In genomic region chr1:29903767-29904166, GRCh38 we compare ENCODE assay signal across 19 cellular contexts.
DNase-seq lines count a peak whose midpoint lies in the region; ATAC-seq and TF ChIP-seq lines count a peak whose summit lies in the region.
"Had no signal": no experiment of that assay in that cellular context is flagged by ENCODE, and none has a peak within 500 bp of the region (broad histone marks: within the 10 kb centered on the region; RNA-seq: fewer than 3 reads in every experiment).

No MANE protein-coding gene starts in this region.

- no peaks in the 10 kb centered on the region for H3K9me2 ChIP-seq in hepatocyte (replicated peaks; ENCODE audit: insufficient read depth)

- in situ Hi-C loops in SK-MEL-5 (cut with HindIII; ENCODE audit: low pct_unique_long_range_greater_than_20kb, low sequenced_read_pairs): no loop called here

- H3K27me3 ChIP-seq in hepatocyte: peaks cover 5% of the 10 kb centered on the region
- H3K27me3 ChIP-seq in upper lobe of right lung: peaks cover 19% of the 10 kb centered on the region
- H3K27me3 ChIP-seq: BLaER1 had no signal

- intact Hi-C loops in upper lobe of right lung (cut with DNase I): no loop called here

- H2AFZ ChIP-seq in hepatocyte: no peak overlapping the region

- H4K20me1 ChIP-seq in hepatocyte (ENCODE audit: insufficient read depth, poor library complexity, severe bottlenecking): no peaks in the 10 kb centered on the region
- H4K20me1 ChIP-seq: BLaER1 had no signal

- H3K27ac ChIP-seq in hepatocyte: no peak overlapping the region
- no peak overlapping the region for H3K27ac ChIP-seq in upper lobe of right lung
- H3K27ac ChIP-seq: BLaER1, C4-2B had no signal

- DNase-seq in SK-MEL-5 (ENCODE audit: low read depth, low spot score) (peak; percentile 25), hepatocyte (ENCODE audit: low spot score) (peak; percentile 12), upper lobe of right lung (no peak), AG08396 (ENCODE audit: low spot score) (no peak), NCI-H1417 treated with DMSO at 0.1 percent for 48 hours (lab: John Stamatoyannopoulos, UW) (no peak)
- DNase-seq: Caco-2; CD4-positive, CD25-positive, alpha-beta regulatory T cell; CD8-positive, alpha-beta T cell; DMS 273 treated with DMSO at 0.1 percent for 48 hours; DMS79; EL; GDM1; HFFc6 had no signal

- H3K36me3 ChIP-seq in hepatocyte (replicated peaks; ENCODE audit: insufficient read depth, low read depth) (no peaks in the 10 kb centered on the region), upper lobe of right lung (no peaks in the 10 kb centered on the region)
- H3K36me3 ChIP-seq: BLaER1, HAP-1 had no signal

- H3K4me1 ChIP-seq in hepatocyte (ENCODE audit: insufficient read depth) (no peaks in the 10 kb centered on the region), upper lobe of right lung (no peaks in the 10 kb centered on the region)
- H3K4me1 ChIP-seq: BLaER1, Caco-2, HAP-1 had no signal

- H3K79me2 ChIP-seq in hepatocyte: no peaks in the 10 kb centered on the region

- H3K9me3 ChIP-seq in hepatocyte (ENCODE audit: low read depth) (no peaks in the 10 kb centered on the region), upper lobe of right lung (no peaks in the 10 kb centered on the region)
- H3K9me3 ChIP-seq: BLaER1, Caco-2, HAP-1 had no signal

- 82% methylated on average over 3 of the region's 3 CpGs for WGBS in hepatocyte (ENCODE audit: low lambda C conversion rate, missing lambda C conversion rate)

- TF ChIP-seq CTCF in hepatocyte (IDR thresholded peaks at IDR 0.05; ENCODE audit: poor library complexity) (no peak), upper lobe of right lung (IDR thresholded peaks at IDR 0.05) (no peak)

- no peak overlapping the region for H3K4me2 ChIP-seq in hepatocyte
- H3K4me2 ChIP-seq: BLaER1, GM23338 had no signal

- ATAC-seq in upper lobe of right lung (peak; percentile 45), GM21515 (IDR thresholded peaks at IDR 0.05; ENCODE audit: unreplicated experiment) (no peak)
- ATAC-seq: CD8-positive, alpha-beta T cell; GM12878; GM23338 had no signal

- H3K4me3 ChIP-seq in hepatocyte (no peak overlapping the region), upper lobe of right lung (no peak overlapping the region)
- H3K4me3 ChIP-seq: BLaER1, GM12878, GM23338, HAP-1 had no signal

Comparison
In these comparisons a context has a peak if more than half of its experiments do, and no peak if none do; other contexts are left out.
1. DNase-seq: peak in SK-MEL-5 (single experiment) and hepatocyte (single experiment); none in upper lobe of right lung (single experiment), AG08396 (single experiment) and NCI-H1417 treated with DMSO at 0.1 percent for 48 hours (single experiment).